ENCODE assay signal across 9 cellular contexts in genomic region chr11:33291004-33291777, GRCh38. TPM values are rescaled to one million over a fixed set of nuclear protein-coding genes. Genes with fewer than 3 reads are reported as not detected.
DNase-seq lines count a peak whose midpoint lies in the region; ATAC-seq and TF ChIP-seq lines count a peak whose summit lies in the region.
"Had no signal": no experiment of that assay in that cellular context is flagged by ENCODE, and none has a peak within 500 bp of the region (broad histone marks: within the 10 kb centered on the region; RNA-seq: fewer than 3 reads in every experiment).

No MANE protein-coding gene starts in this region.

- H3K36me3 Mint-ChIP-seq in activated CD8-positive, alpha-beta T cell treated with anti-CD3 and anti-CD28 coated beads for 36 hours (ENCODE audit: low read depth), result peaks cover 42% of the 10 kb centered on the region

- TF ChIP-seq EP300 in transverse colon (IDR thresholded peaks at IDR 0.05; ENCODE audit: low read depth), result peak; percentile 92

- CTCF ChIA-PET in activated CD8-positive, alpha-beta T cell treated with anti-CD3 and anti-CD28 coated beads for 36 hours (lab: Charles Lee), result interaction anchor here (1.3 kb wide), 1 partner anchor 11 kb away, joined by 4 read pairs; no protein-coding TSS in a partner anchor
- CTCF ChIA-PET in A673 (lab: Charles Lee), result no interaction called here

- H3K9me3 Mint-ChIP-seq in activated CD8-positive, alpha-beta T cell treated with anti-CD3 and anti-CD28 coated beads for 36 hours, result no peaks in the 10 kb centered on the region

- peaks cover 38% of the 10 kb centered on the region for H3K4me1 Mint-ChIP-seq in activated CD8-positive, alpha-beta T cell treated with anti-CD3 and anti-CD28 coated beads for 36 hours (ENCODE audit: low read depth)

- H3K27ac Mint-ChIP-seq in activated CD8-positive, alpha-beta T cell treated with anti-CD3 and anti-CD28 coated beads for 36 hours, result no peak overlapping the region

- POLR2A ChIA-PET in activated CD8-positive, alpha-beta T cell treated with anti-CD3 and anti-CD28 coated beads for 36 hours (lab: Charles Lee), result interaction anchor here (0.6 kb wide), 1 partner anchor 13 kb away, joined by 3 read pairs; no protein-coding TSS in a partner anchor
- POLR2A ChIA-PET in A673 (lab: Charles Lee; ENCODE audit: low non-redundant PET), result no interaction called here

- intact Hi-C loops in transverse colon (cut with DNase I; ENCODE audit: low total_unique reads) (no loop called here), A673 (cut with micrococcal nuclease; ENCODE audit: unreplicated experiment) (no loop called here)
- intact Hi-C loops in activated CD8-positive, alpha-beta T cell treated with anti-CD3 and anti-CD28 coated beads for 36 hours (cut with micrococcal nuclease), result no loop called here

- no peaks in the 10 kb centered on the region for H3K27me3 ChIP-seq in cardiac muscle cell
- no peaks in the 10 kb centered on the region for H3K27me3 ChIP-seq in transverse colon
- H3K27me3 ChIP-seq in A673 (replicated peaks; ENCODE audit: insufficient read depth, low read depth, low read length, poor library complexity), result no peaks in the 10 kb centered on the region

- no peak overlapping the region for H3K4me3 Mint-ChIP-seq in activated CD8-positive, alpha-beta T cell treated with anti-CD3 and anti-CD28 coated beads for 36 hours

- no peak for TF ChIP-seq POLR2A in transverse colon (IDR thresholded peaks at IDR 0.05)

- H3K9me3 ChIP-seq in cardiac muscle cell (ENCODE audit: low read depth) (no peaks in the 10 kb centered on the region), transverse colon (no peaks in the 10 kb centered on the region), A673 (ENCODE audit: low read depth, low read length, poor library complexity, severe bottlenecking) (no peaks in the 10 kb centered on the region)
- H3K9me3 ChIP-seq: HAP-1 had no signal

- 19 to 28% methylated on average over 6 of the region's 6 CpGs for WGBS in transverse colon (ENCODE audit: low coverage in 1 of 2), 2 donors

- peak; percentile 89 for ATAC-seq in HG03280 (IDR thresholded peaks at IDR 0.05; ENCODE audit: unreplicated experiment)
- ATAC-seq in activated CD8-positive, alpha-beta T cell treated with anti-CD3 and anti-CD28 coated beads for 36 hours, result no peak

- H3K4me3 ChIP-seq in cardiac muscle cell (peak overlapping the region; percentile 37), transverse colon (no peak overlapping the region), A673 (ENCODE audit: low read depth, low read length, poor library complexity, severe bottlenecking) (no peak overlapping the region)
- H3K4me3 ChIP-seq: HAP-1 had no signal

- in situ Hi-C loops in transverse colon (cut with MboI; ENCODE audit: low pct_ligation_motif_present in 1 of 4, low pct_unique_long_range_greater_than_20kb in 1 of 4, low sequenced_read_pairs in 3 of 4), result no loop called here

- H3K27me3 Mint-ChIP-seq in activated CD8-positive, alpha-beta T cell treated with anti-CD3 and anti-CD28 coated beads for 36 hours, result no peaks in the 10 kb centered on the region

- H3K36me3 ChIP-seq in cardiac muscle cell, result peaks cover 24% of the 10 kb centered on the region
- peaks cover 0 to 14% (median 0%) of the 10 kb centered on the region in 4 donors for H3K36me3 ChIP-seq in transverse colon
- H3K36me3 ChIP-seq in A673 (ENCODE audit: insufficient read depth, low read length, poor library complexity, severe bottlenecking), result peaks cover 15% of the 10 kb centered on the region

- H3K27ac ChIP-seq in cardiac muscle cell (peak overlapping the region; percentile 98), transverse colon (peak overlapping the region; percentile 39 to 73 (median 66)), A673 (ENCODE audit: low read depth, low read length, poor library complexity, severe bottlenecking) (no peak overlapping the region)

- H3K4me1 ChIP-seq in cardiac muscle cell (ENCODE audit: low read depth) (peaks cover 65% of the 10 kb centered on the region), transverse colon (peaks cover 11 to 37% (median 17%) of the 10 kb centered on the region in 4 donors), A673 (ENCODE audit: insufficient read depth, low read length, poor library complexity, severe bottlenecking) (peaks cover 4% of the 10 kb centered on the region)

- BruUV-seq in A673 (replicated peaks; lab: Mats Ljungman, UMichigan), result no TSS peak

- peak; percentile 19 for DNase-seq in NCI-H2196 (lab: John Stamatoyannopoulos, UW; ENCODE audit: unreplicated experiment)
- no peak for DNase-seq in NCI-H2196 treated with DMSO at 0.1 percent for 48 hours (lab: John Stamatoyannopoulos, UW; ENCODE audit: unreplicated experiment)
- peak; percentile 29 to 92 for DNase-seq in cardiac muscle cell (ENCODE audit: low read depth in 1 of 2, low spot score in 1 of 2)
- DNase-seq in transverse colon, result no peak
- DNase-seq in activated CD4-positive, CD25-positive, alpha-beta regulatory T cell treated with anti-CD3 and anti-CD28 coated beads, Interleukin-2, amount 50 U/mL, for 72 hours, result no peak
- DNase-seq in activated CD8-positive, alpha-beta T cell treated with anti-CD3 and anti-CD28 coated beads for 36 hours, result no peak
- DNase-seq in A673 (ENCODE audit: low spot score), result no peak

- no peak for TF ChIP-seq CTCF in cardiac muscle cell (IDR thresholded peaks at IDR 0.05; ENCODE audit: low read depth, low read length)
- TF ChIP-seq CTCF in transverse colon (IDR thresholded peaks at IDR 0.05), result no peak
- no peak for TF ChIP-seq CTCF in activated CD8-positive, alpha-beta T cell treated with anti-CD3 and anti-CD28 coated beads for 36 hours (IDR thresholded peaks at IDR 0.05)
- TF ChIP-seq CTCF in A673 (conservative IDR thresholded peaks at IDR 0.05; ENCODE audit: low read depth, low read length), result no peak

RNA-seq across cellular contexts. Expression of gene HIPK3, which starts 34.0 kb away (rescaled TPM):
- total RNA-seq in cardiac muscle cell (134 and 179 TPM in 2 replicates), transverse colon (100 to 1,000 TPM in 1 of 4 donors, 10 to 100 TPM in 3; 67.0 to 121 (median 86.8) TPM), A673 (2021) (85.9 and 86.7 TPM in 2 replicates)
- 56.6 and 106 TPM in 2 replicates for polyA plus RNA-seq in cardiac muscle cell
- total RNA-seq in activated CD8-positive, alpha-beta T cell treated with anti-CD3 and anti-CD28 coated beads for 36 hours, result 10 to 100 TPM; 27.3 to 28.2 TPM

Comparison
In these comparisons a context has a peak if more than half of its experiments do, and no peak if none do; other contexts are left out.
1. DNase-seq: peak in NCI-H2196 (single experiment) and cardiac muscle cell (2 of 2); none in NCI-H2196 treated with DMSO at 0.1 percent for 48 hours (single experiment), transverse colon (single experiment), activated CD4-positive, CD25-positive, alpha-beta regulatory T cell treated with anti-CD3 and anti-CD28 coated beads, Interleukin-2, amount 50 U/mL, for 72 hours (single experiment), activated CD8-positive, alpha-beta T cell treated with anti-CD3 and anti-CD28 coated beads for 36 hours (single experiment) and A673 (single experiment).